23 cellular contexts compared by ENCODE assay signal in genomic region chrX:102672876-102673275, GRCh38.
"Had no signal": no experiment of that assay in that cellular context is flagged by ENCODE, and none has a peak within 500 bp of the region (broad histone marks: within the 10 kb centered on the region; RNA-seq: fewer than 3 reads in every experiment).

No MANE protein-coding gene starts in this region.

- H3K4me3 ChIP-seq: breast epithelium, hepatocyte, lung, skin epidermis had no signal

- H3K27me3 Mint-ChIP-seq: activated B cell treated with CpG ODN at 0.5 μM for 24 hours; activated CD4-positive, alpha-beta memory T cell treated with anti-CD3 and anti-CD28 coated beads, Interleukin-2, amount 10 ng/mL, durations not matched to agents 7 days and 5 days; activated CD8-positive, alpha-beta memory T cell treated with anti-CD3 and anti-CD28 coated beads, Interleukin-2, amount 10 ng/mL, durations not matched to agents 7 days and 5 days; activated naive CD8-positive, alpha-beta T cell treated with anti-CD3 and anti-CD28 coated beads, Interleukin-2, amount 10 ng/mL, durations not matched to agents 7 days and 5 days; dendritic cell treated with granulocyte-macrophage colony-stimulating factor and Interleukin-4, amounts not matched to agents 40 ng/mL and 50 ng/mL, for 4 days; progenitor cell of endocrine pancreas; stimulated activated naive CD8-positive, alpha-beta T cell treated with anti-CD3 and anti-CD28 coated beads, Interleukin-15, amount 100 ng/mL, for 72 hours; type B pancreatic cell had no signal

- H3K4me3 Mint-ChIP-seq: activated B cell treated with CpG ODN at 0.5 μM for 24 hours; activated CD4-positive, alpha-beta memory T cell treated with anti-CD3 and anti-CD28 coated beads, Interleukin-2, amount 10 ng/mL, durations not matched to agents 7 days and 5 days; activated CD8-positive, alpha-beta memory T cell treated with anti-CD3 and anti-CD28 coated beads, Interleukin-2, amount 10 ng/mL, durations not matched to agents 7 days and 5 days; activated naive CD8-positive, alpha-beta T cell treated with anti-CD3 and anti-CD28 coated beads, Interleukin-2, amount 10 ng/mL, durations not matched to agents 7 days and 5 days; dendritic cell treated with granulocyte-macrophage colony-stimulating factor and Interleukin-4, amounts not matched to agents 40 ng/mL and 50 ng/mL, for 4 days; stimulated activated naive CD8-positive, alpha-beta T cell treated with anti-CD3 and anti-CD28 coated beads, Interleukin-15, amount 100 ng/mL, for 72 hours; type B pancreatic cell had no signal

- H3K27ac ChIP-seq: breast epithelium, foreskin keratinocyte, hepatocyte, skin epidermis had no signal

- H3K36me3 ChIP-seq: breast epithelium had no signal

- H3K4me1 Mint-ChIP-seq: activated CD4-positive, alpha-beta memory T cell treated with anti-CD3 and anti-CD28 coated beads, Interleukin-2, amount 10 ng/mL, durations not matched to agents 7 days and 5 days; activated CD8-positive, alpha-beta memory T cell treated with anti-CD3 and anti-CD28 coated beads, Interleukin-2, amount 10 ng/mL, durations not matched to agents 7 days and 5 days; activated naive CD8-positive, alpha-beta T cell treated with anti-CD3 and anti-CD28 coated beads, Interleukin-2, amount 10 ng/mL, durations not matched to agents 7 days and 5 days had no signal

- H3K4me1 ChIP-seq: breast epithelium, foreskin keratinocyte had no signal

- ATAC-seq: activated CD8-positive, alpha-beta memory T cell treated with anti-CD3 and anti-CD28 coated beads, Interleukin-2, amount 10 ng/mL, durations not matched to agents 7 days and 5 days; esophagus mucosa; foreskin keratinocyte; left colon; stimulated activated naive CD8-positive, alpha-beta T cell treated with anti-CD3 and anti-CD28 coated beads, Interleukin-15, amount 100 ng/mL, for 72 hours had no signal

- H2AFZ ChIP-seq: hepatocyte had no signal

- DNase-seq: activated B cell treated with CpG ODN at 0.5 μM for 24 hours; activated CD4-positive, alpha-beta memory T cell treated with anti-CD3 and anti-CD28 coated beads, Interleukin-2, amount 10 ng/mL, durations not matched to agents 7 days and 5 days; activated CD4-positive, alpha-beta T cell treated with anti-CD3 and anti-CD28 coated beads for 48 hours; activated CD8-positive, alpha-beta memory T cell treated with anti-CD3 and anti-CD28 coated beads, Interleukin-2, amount 10 ng/mL, durations not matched to agents 7 days and 5 days; activated naive CD4-positive, alpha-beta T cell; activated naive CD8-positive, alpha-beta T cell treated with anti-CD3 and anti-CD28 coated beads, Interleukin-2, amount 10 ng/mL, durations not matched to agents 7 days and 5 days; anterior cingulate cortex; cerebellar nuclear complex; effector CD8-positive, alpha-beta T cell; foreskin keratinocyte; left colon; occipital lobe; stimulated activated CD4-positive, alpha-beta T cell treated with anti-CD3 and anti-CD28 coated beads, Interleukin-15, amount 100 ng/mL, for 24 hours; stimulated activated CD4-positive, alpha-beta T cell treated with anti-CD3 and anti-CD28 coated beads, Interleukin-2, amount 100 ng/mL, for 48 hours; stimulated activated naive CD8-positive, alpha-beta T cell treated with anti-CD3 and anti-CD28 coated beads, Interleukin-15, amount 100 ng/mL, for 72 hours had no signal

- H3K27ac Mint-ChIP-seq: activated B cell treated with CpG ODN at 0.5 μM for 24 hours; activated CD4-positive, alpha-beta memory T cell treated with anti-CD3 and anti-CD28 coated beads, Interleukin-2, amount 10 ng/mL, durations not matched to agents 7 days and 5 days; activated CD8-positive, alpha-beta memory T cell treated with anti-CD3 and anti-CD28 coated beads, Interleukin-2, amount 10 ng/mL, durations not matched to agents 7 days and 5 days; activated naive CD8-positive, alpha-beta T cell treated with anti-CD3 and anti-CD28 coated beads, Interleukin-2, amount 10 ng/mL, durations not matched to agents 7 days and 5 days; dendritic cell treated with granulocyte-macrophage colony-stimulating factor and Interleukin-4, amounts not matched to agents 40 ng/mL and 50 ng/mL, for 4 days; progenitor cell of endocrine pancreas; stimulated activated naive CD8-positive, alpha-beta T cell treated with anti-CD3 and anti-CD28 coated beads, Interleukin-15, amount 100 ng/mL, for 72 hours; type B pancreatic cell had no signal

- H3K27me3 ChIP-seq: foreskin keratinocyte, hepatocyte had no signal

- H3K9me3 Mint-ChIP-seq: activated CD4-positive, alpha-beta memory T cell treated with anti-CD3 and anti-CD28 coated beads, Interleukin-2, amount 10 ng/mL, durations not matched to agents 7 days and 5 days had no signal

- H3K36me3 Mint-ChIP-seq: type B pancreatic cell had no signal

- H3K4me2 ChIP-seq: hepatocyte had no signal
